ENCODE assay signal across 33 cellular contexts in genomic region chr6:119431799-119432198, GRCh38.
"Had no signal": no experiment of that assay in that cellular context is flagged by ENCODE, and none has a peak within 500 bp of the region (broad histone marks: within the 10 kb centered on the region; RNA-seq: fewer than 3 reads in every experiment).

No MANE protein-coding gene starts in this region.

- H3K36me3 ChIP-seq: adrenal gland, brain microvascular endothelial cell, breast epithelium had no signal

- H3K27me3 ChIP-seq: adrenal gland, body of pancreas, brain microvascular endothelial cell, breast epithelium had no signal

- DNase-seq: activated B cell treated with CpG ODN at 0.5 μM for 24 hours; activated CD4-positive, alpha-beta memory T cell treated with anti-CD3 and anti-CD28 coated beads for 36 hours; activated CD4-positive, alpha-beta T cell treated with anti-CD3 and anti-CD28 coated beads for 4 hours; activated CD4-positive, alpha-beta T cell treated with anti-CD3 and anti-CD28 coated beads, Interleukin-2, amount 10 ng/mL, durations not matched to agents 24 days and 14 days; activated CD4-positive, alpha-beta T cell treated with anti-CD3 and anti-CD28 coated beads, Interleukin-2, amount 50 U/mL, for 1 hour; activated CD4-positive, alpha-beta T cell treated with anti-CD3 and anti-CD28 coated beads, Interleukin-2, amount 50 U/mL, for 4 hours; activated CD4-positive, CD25-positive, alpha-beta regulatory T cell treated with anti-CD3 and anti-CD28 coated beads, Interleukin-2, amount 50 U/mL, for 72 hours; activated CD8-positive, alpha-beta memory T cell treated with anti-CD3 and anti-CD28 coated beads, Interleukin-2, amount 50 U/mL, for 4 hours; activated CD8-positive, alpha-beta T cell treated with anti-CD3 and anti-CD28 coated beads for 36 hours; activated effector memory CD4-positive, alpha-beta T cell treated with anti-CD3 and anti-CD28 coated beads, Interleukin-2, amount 50 U/mL, for 16 hours; activated gamma-delta T cell treated with Interleukin-2 at 50 U/mL for 16 hours; activated naive CD4-positive, alpha-beta T cell; activated naive CD4-positive, alpha-beta T cell treated with anti-CD3 and anti-CD28 coated beads for 36 hours; activated naive CD4-positive, alpha-beta T cell treated with anti-CD3 and anti-CD28 coated beads, Interleukin-2, amount 50 U/mL, for 16 hours; activated naive CD8-positive, alpha-beta T cell treated with anti-CD3 and anti-CD28 coated beads for 36 hours; activated T-cell treated with anti-CD3 and anti-CD28 coated beads for 4 hours; activated T-cell treated with anti-CD3 and anti-CD28 coated beads, Interleukin-2, amount 50 U/mL, for 1 hour; activated T-cell treated with anti-CD3 and anti-CD28 coated beads, Interleukin-2, amount 50 U/mL, for 4 hours; activated T-cell treated with anti-CD3 and anti-CD28 coated beads, Interleukin-2, amount 50 U/mL, for 72 hours; adrenal gland; amniotic stem cell; aorta; body of pancreas; brain microvascular endothelial cell; central memory CD4-positive, alpha-beta T cell; T-helper 2 cell; T-helper 9 cell had no signal

- H3K4me3 ChIP-seq: adrenal gland, body of pancreas, breast epithelium had no signal

- H3K27ac ChIP-seq: adrenal gland, body of pancreas, brain microvascular endothelial cell, breast epithelium, VCaP had no signal

- ATAC-seq: activated CD8-positive, alpha-beta T cell treated with anti-CD3 and anti-CD28 coated beads for 36 hours; activated naive CD4-positive, alpha-beta T cell treated with anti-CD3 and anti-CD28 coated beads, Interleukin-2, amount 50 U/mL, for 72 hours; activated T-cell treated with anti-CD3 and anti-CD28 coated beads, Interleukin-2, amount 50 U/mL, for 4 hours; activated T-cell treated with anti-CD3 and anti-CD28 coated beads, Interleukin-2, amount 50 U/mL, for 72 hours; activated T-helper 17 cell treated with anti-CD3 and anti-CD28 coated beads, Interleukin-2, amount 50 U/mL, for 72 hours; body of pancreas had no signal

- H3K9me3 ChIP-seq: adrenal gland, body of pancreas, breast epithelium had no signal

- FAIRE-seq: astrocyte, TTC549 had no signal

- H3K4me1 ChIP-seq: adrenal gland, breast epithelium had no signal
